Comparison of ENCODE assay signal across 20 cellular contexts in the genomic region with DNA sequence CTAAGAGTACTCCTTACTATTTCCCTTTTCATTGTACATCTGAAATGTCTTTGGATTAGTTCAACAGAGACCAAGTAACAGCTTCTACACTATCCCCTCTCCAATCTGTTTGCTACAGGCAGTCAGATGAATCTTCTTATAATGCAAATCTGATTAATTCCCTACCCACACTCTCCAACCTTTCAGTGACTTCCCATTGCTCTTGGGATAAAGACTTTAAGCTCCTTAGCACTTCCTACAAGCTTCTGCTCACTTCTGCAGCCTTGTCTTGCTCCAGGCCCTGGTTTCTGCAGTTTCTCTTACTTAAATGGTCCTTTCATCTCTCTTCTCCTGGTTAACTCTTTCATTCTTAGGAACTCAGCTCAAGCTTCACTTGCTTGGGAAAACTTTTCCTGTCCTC.
DNase-seq lines count a peak whose midpoint lies in the region; ATAC-seq and TF ChIP-seq lines count a peak whose summit lies in the region.
"Had no signal": no experiment of that assay in that cellular context is flagged by ENCODE, and none has a peak within 500 bp of the region (broad histone marks: within the 10 kb centered on the region; RNA-seq: fewer than 3 reads in every experiment).

No MANE protein-coding gene starts in this region.

- H3K9ac ChIP-seq in neural progenitor cell: no peak overlapping the region
- H3K9ac ChIP-seq: GM23248 had no signal

- H3F3A ChIP-seq in GM23338 (replicated peaks; ENCODE audit: low read depth): no peaks in the 10 kb centered on the region
- H3F3A ChIP-seq in neural progenitor cell (ENCODE audit: low read depth): peaks cover 39% of the 10 kb centered on the region

- H3K36me3 Mint-ChIP-seq in GM23338 (ENCODE audit: low read depth) (no peaks in the 10 kb centered on the region), neural progenitor cell (no peaks in the 10 kb centered on the region)
- H3K36me3 Mint-ChIP-seq: IgD-negative memory B cell had no signal

- H3K27ac ChIP-seq in GM23338 (ENCODE audit: low read depth): no peak overlapping the region
- H3K27ac ChIP-seq in neural progenitor cell: peak overlapping the region; percentile 73
- H3K27ac ChIP-seq: C4-2B, GM23248 had no signal

- H3K4me3 ChIP-seq in GM23338 (no peak overlapping the region), neural progenitor cell (no peak overlapping the region)
- H3K4me3 ChIP-seq: GM12878, GM23248 had no signal

- H3K79me2 ChIP-seq in GM23338 (replicated peaks; ENCODE audit: insufficient read depth) (no peaks in the 10 kb centered on the region), neural progenitor cell (ENCODE audit: low read depth) (no peaks in the 10 kb centered on the region)

- H4K20me1 ChIP-seq in GM23338 (replicated peaks; ENCODE audit: insufficient read depth): no peaks in the 10 kb centered on the region
- H4K20me1 ChIP-seq in neural progenitor cell (ENCODE audit: low read depth): no peaks in the 10 kb centered on the region

- no peak for TF ChIP-seq CTCF in GM23338 (conservative IDR thresholded peaks at IDR 0.05; ENCODE audit: low read depth in 2 of 2)
- no peak for TF ChIP-seq CTCF in neural progenitor cell (IDR thresholded peaks at IDR 0.05)

- H3K4me1 Mint-ChIP-seq in GM23338 (peaks cover 22% of the 10 kb centered on the region), neural progenitor cell (peaks cover 10% of the 10 kb centered on the region)
- H3K4me1 Mint-ChIP-seq: IgD-negative memory B cell had no signal

- H3K4me3 Mint-ChIP-seq in GM23338: no peak overlapping the region
- H3K4me3 Mint-ChIP-seq in neural progenitor cell: no peak overlapping the region
- H3K4me3 Mint-ChIP-seq: CD4-positive, alpha-beta T cell; HFFc6; IgD-negative memory B cell had no signal

- H3K27me3 ChIP-seq in GM23338 (ENCODE audit: insufficient read depth) (no peaks in the 10 kb centered on the region), neural progenitor cell (no peaks in the 10 kb centered on the region)

- H3K27ac Mint-ChIP-seq in GM23338: no peak overlapping the region
- H3K27ac Mint-ChIP-seq in neural progenitor cell: no peak overlapping the region
- H3K27ac Mint-ChIP-seq: CD4-positive, alpha-beta T cell; HFFc6; IgD-negative memory B cell had no signal

- H3K36me3 ChIP-seq in GM23338 (ENCODE audit: insufficient read depth) (no peaks in the 10 kb centered on the region), neural progenitor cell (no peaks in the 10 kb centered on the region)

- H3K9me2 ChIP-seq in GM23338 (ENCODE audit: insufficient read depth): no peaks in the 10 kb centered on the region; the same call in 1 of the 2 replicates

- H3K4me2 ChIP-seq in GM23338 (no peak overlapping the region), neural progenitor cell (peak overlapping the region; percentile 60)

- H3K9me3 ChIP-seq in neural progenitor cell (ENCODE audit: low read depth): no peaks in the 10 kb centered on the region
- H3K9me3 ChIP-seq: Caco-2 had no signal

- ATAC-seq in GM23338 (peak; percentile 44; the same call in 1 of the 3 replicates), HG02642 (IDR thresholded peaks at IDR 0.05; ENCODE audit: poor library complexity, unreplicated experiment) (no peak), GM21576 (IDR thresholded peaks at IDR 0.05; ENCODE audit: unreplicated experiment) (no peak), HG03139 (IDR thresholded peaks at IDR 0.05; ENCODE audit: unreplicated experiment) (no peak)
- ATAC-seq: GM12878, HCT116, HepG2 had no signal

- H2AFZ ChIP-seq in GM23338 (no peak overlapping the region), neural progenitor cell (replicated peaks) (no peak overlapping the region)
- H2AFZ ChIP-seq: GM23248 had no signal

- H3K27me3 Mint-ChIP-seq in GM23338 (ENCODE audit: insufficient read depth, low read depth, poor library complexity) (peaks cover 2% of the 10 kb centered on the region), neural progenitor cell (ENCODE audit: insufficient read depth, low read depth) (no peaks in the 10 kb centered on the region)
- H3K27me3 Mint-ChIP-seq: CD4-positive, alpha-beta T cell; IgD-negative memory B cell had no signal

- no peaks in the 10 kb centered on the region for H3K9me3 Mint-ChIP-seq in GM23338
- no peaks in the 10 kb centered on the region for H3K9me3 Mint-ChIP-seq in neural progenitor cell

- H3K4me1 ChIP-seq in GM23338 (ENCODE audit: insufficient read depth) (peaks cover 12% of the 10 kb centered on the region; the same call in 1 of the 2 replicates), neural progenitor cell (peaks cover 60% of the 10 kb centered on the region)
- H3K4me1 ChIP-seq: Caco-2 had no signal

- DNase-seq in GM23338 (ENCODE audit: low spot score): no peak
- DNase-seq in NCI-H82 (lab: John Stamatoyannopoulos, UW): peak; percentile 96
- DNase-seq in neural progenitor cell (ENCODE audit: low spot score): peak; percentile 58
- DNase-seq in inferior parietal cortex (ENCODE audit: extremely low spot score): no peak
- DNase-seq: AML-193; Caco-2; CD4-positive, alpha-beta T cell; DMS79 treated with DMSO at 0.1 percent for 48 hours; GF-D8; GM23248; HFFc6; KBM-7 had no signal

TF ChIP-seq in GM23338, 12 proteins besides CTCF, POLR2A, EP300 and RAD21:
- TF ChIP-seq, protein P1, sequence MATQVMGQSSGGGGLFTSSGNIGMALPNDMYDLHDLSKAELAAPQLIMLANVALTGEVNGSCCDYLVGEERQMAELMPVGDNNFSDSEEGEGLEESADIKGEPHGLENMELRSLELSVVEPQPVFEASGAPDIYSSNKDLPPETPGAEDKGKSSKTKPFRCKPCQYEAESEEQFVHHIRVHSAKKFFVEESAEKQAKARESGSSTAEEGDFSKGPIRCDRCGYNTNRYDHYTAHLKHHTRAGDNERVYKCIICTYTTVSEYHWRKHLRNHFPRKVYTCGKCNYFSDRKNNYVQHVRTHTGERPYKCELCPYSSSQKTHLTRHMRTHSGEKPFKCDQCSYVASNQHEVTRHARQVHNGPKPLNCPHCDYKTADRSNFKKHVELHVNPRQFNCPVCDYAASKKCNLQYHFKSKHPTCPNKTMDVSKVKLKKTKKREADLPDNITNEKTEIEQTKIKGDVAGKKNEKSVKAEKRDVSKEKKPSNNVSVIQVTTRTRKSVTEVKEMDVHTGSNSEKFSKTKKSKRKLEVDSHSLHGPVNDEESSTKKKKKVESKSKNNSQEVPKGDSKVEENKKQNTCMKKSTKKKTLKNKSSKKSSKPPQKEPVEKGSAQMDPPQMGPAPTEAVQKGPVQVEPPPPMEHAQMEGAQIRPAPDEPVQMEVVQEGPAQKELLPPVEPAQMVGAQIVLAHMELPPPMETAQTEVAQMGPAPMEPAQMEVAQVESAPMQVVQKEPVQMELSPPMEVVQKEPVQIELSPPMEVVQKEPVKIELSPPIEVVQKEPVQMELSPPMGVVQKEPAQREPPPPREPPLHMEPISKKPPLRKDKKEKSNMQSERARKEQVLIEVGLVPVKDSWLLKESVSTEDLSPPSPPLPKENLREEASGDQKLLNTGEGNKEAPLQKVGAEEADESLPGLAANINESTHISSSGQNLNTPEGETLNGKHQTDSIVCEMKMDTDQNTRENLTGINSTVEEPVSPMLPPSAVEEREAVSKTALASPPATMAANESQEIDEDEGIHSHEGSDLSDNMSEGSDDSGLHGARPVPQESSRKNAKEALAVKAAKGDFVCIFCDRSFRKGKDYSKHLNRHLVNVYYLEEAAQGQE (IDR thresholded peaks at IDR 0.05; ENCODE audit: unreplicated experiment): no peak
- TF ChIP-seq POLR2AphosphoS5 (IDR thresholded peaks at IDR 0.05; ENCODE audit: low read depth): no peak
- no peak for TF ChIP-seq ZNF331 (CRISPR knock-in tag; IDR thresholded peaks at IDR 0.05; ENCODE audit: low read depth)
- TF ChIP-seq ZNF114 (CRISPR knock-in tag; IDR thresholded peaks at IDR 0.05): no peak
- no peak for TF ChIP-seq NANOG (IDR thresholded peaks at IDR 0.05; ENCODE audit: borderline replicate concordance)
- no peak for TF ChIP-seq EZH2phosphoT487 (IDR thresholded peaks at IDR 0.05; ENCODE audit: unreplicated experiment)
- no peak for TF ChIP-seq EZH2 (IDR thresholded peaks at IDR 0.05; ENCODE audit: low read depth, unreplicated experiment)
TF ChIP-seq in GM23338: peak in this region for 0.

Comparison
In these comparisons a context has a peak if more than half of its experiments do, and no peak if none do; other contexts are left out.
1. DNase-seq: peak in NCI-H82 (single experiment) and neural progenitor cell (single experiment); none in GM23338 (single experiment) and inferior parietal cortex (single experiment).